Comparison of ENCODE assay signal across 26 cellular contexts in genomic region chr4:163707873-163708272, GRCh38.
"Had no signal": no experiment of that assay in that cellular context is flagged by ENCODE, and none has a peak within 500 bp of the region (broad histone marks: within the 10 kb centered on the region; RNA-seq: fewer than 3 reads in every experiment).

No MANE protein-coding gene starts in this region.

- H3K27ac Mint-ChIP-seq: activated CD4-positive, alpha-beta T cell treated with anti-CD3 and anti-CD28 coated beads for 36 hours; activated CD8-positive, alpha-beta T cell treated with anti-CD3 and anti-CD28 coated beads for 36 hours; activated naive CD8-positive, alpha-beta T cell treated with anti-CD3 and anti-CD28 coated beads, Interleukin-2, amount 10 ng/mL, durations not matched to agents 7 days and 5 days; T-cell had no signal

- H3K4me1 Mint-ChIP-seq: activated CD4-positive, alpha-beta T cell treated with anti-CD3 and anti-CD28 coated beads for 36 hours; activated naive CD8-positive, alpha-beta T cell treated with anti-CD3 and anti-CD28 coated beads, Interleukin-2, amount 10 ng/mL, durations not matched to agents 7 days and 5 days; T-cell had no signal

- H3K27me3 Mint-ChIP-seq: activated CD8-positive, alpha-beta T cell treated with anti-CD3 and anti-CD28 coated beads for 36 hours; activated naive CD8-positive, alpha-beta T cell treated with anti-CD3 and anti-CD28 coated beads, Interleukin-2, amount 10 ng/mL, durations not matched to agents 7 days and 5 days had no signal

- H3K9me3 ChIP-seq: breast epithelium had no signal

- H3K4me3 ChIP-seq: adrenal gland, breast epithelium, K562 had no signal

- H3K36me3 Mint-ChIP-seq: activated naive CD8-positive, alpha-beta T cell treated with anti-CD3 and anti-CD28 coated beads, Interleukin-2, amount 10 ng/mL, durations not matched to agents 7 days and 5 days; T-cell had no signal

- H3K4me3 Mint-ChIP-seq: activated CD4-positive, alpha-beta T cell treated with anti-CD3 and anti-CD28 coated beads for 36 hours; activated CD8-positive, alpha-beta T cell treated with anti-CD3 and anti-CD28 coated beads for 36 hours; activated naive CD8-positive, alpha-beta T cell treated with anti-CD3 and anti-CD28 coated beads, Interleukin-2, amount 10 ng/mL, durations not matched to agents 7 days and 5 days; T-cell had no signal

- H3K9me3 Mint-ChIP-seq: activated CD8-positive, alpha-beta T cell treated with anti-CD3 and anti-CD28 coated beads for 36 hours; activated naive CD8-positive, alpha-beta T cell treated with anti-CD3 and anti-CD28 coated beads, Interleukin-2, amount 10 ng/mL, durations not matched to agents 7 days and 5 days; T-cell had no signal

- H3K27ac ChIP-seq: adrenal gland, breast epithelium had no signal

- DNase-seq: activated CD4-positive, alpha-beta T cell treated with anti-CD3 and anti-CD28 coated beads for 36 hours; activated CD4-positive, alpha-beta T cell treated with anti-CD3 and anti-CD28 coated beads, Interleukin-2, amount 50 U/mL, for 1 hour; activated CD4-positive, CD25-positive, alpha-beta regulatory T cell; activated CD8-positive, alpha-beta memory T cell treated with anti-CD3 and anti-CD28 coated beads, Interleukin-2, amount 50 U/mL, for 4 hours; activated CD8-positive, alpha-beta T cell treated with anti-CD3 and anti-CD28 coated beads for 36 hours; activated naive CD4-positive, alpha-beta T cell treated with anti-CD3 and anti-CD28 coated beads, Interleukin-2, amount 50 U/mL, for 16 hours; activated naive CD8-positive, alpha-beta T cell treated with anti-CD3 and anti-CD28 coated beads, Interleukin-2, amount 10 ng/mL, durations not matched to agents 7 days and 5 days; adrenal gland; anterior cingulate cortex; caudate nucleus; Karpas-422; MM.1S; NCI-H1105; NCI-H1436; NCI-H187; NCI-H2081; NCI-H2171 treated with DMSO at 0.1 percent for 48 hours; NCI-H226; NCI-H774; PC-3; SHP77; T-cell; T-helper 2 cell; T1000 had no signal

- H3K36me3 ChIP-seq: adrenal gland, breast epithelium had no signal

- H3K4me1 ChIP-seq: adrenal gland, breast epithelium had no signal

- H3K27me3 ChIP-seq: adrenal gland, breast epithelium had no signal

- ATAC-seq: activated CD4-positive, alpha-beta T cell treated with anti-CD3 and anti-CD28 coated beads for 36 hours; activated CD8-positive, alpha-beta T cell treated with anti-CD3 and anti-CD28 coated beads for 36 hours; K562; PC-3; T-cell had no signal
